Comparison of ENCODE assay signal across 8 cellular contexts in the genomic region with DNA sequence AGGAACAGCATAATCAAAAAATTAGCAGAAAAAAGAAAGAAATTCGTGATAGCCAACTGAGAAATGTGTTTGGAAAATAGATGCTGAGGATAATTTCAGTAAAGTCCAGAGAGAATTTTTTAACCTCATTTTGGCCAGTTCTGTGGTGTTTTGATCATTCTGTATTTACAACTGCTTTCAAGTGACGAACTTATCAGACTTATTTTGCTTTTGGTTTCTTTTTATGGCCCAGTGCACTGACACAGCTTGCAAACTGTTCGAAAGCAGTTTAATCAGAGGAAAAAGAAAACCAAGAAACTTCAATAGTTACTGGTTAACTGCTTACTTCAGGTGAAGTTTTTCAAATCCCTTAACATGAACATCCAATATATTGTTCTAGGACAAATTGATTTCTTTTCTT. TPM values are rescaled to one million over a fixed set of nuclear protein-coding genes. Genes with fewer than 3 reads are reported as not detected.
DNase-seq lines count a peak whose midpoint lies in the region; ATAC-seq, FAIRE-seq and TF ChIP-seq lines count a peak whose summit lies in the region.

No MANE protein-coding gene starts in this region.

- TF ChIP-seq CTCF in left ventricle myocardium inferior (IDR thresholded peaks at IDR 0.05; ENCODE audit: borderline replicate concordance) (no peak), keratinocyte (optimal IDR thresholded peaks at IDR 0.05 in 1 of 3, IDR thresholded peaks at IDR 0.05 in 1 of 3, conservative IDR thresholded peaks at IDR 0.05 in 1 of 3; ENCODE audit: extremely low read depth in 1 of 3, insufficient read depth in 2 of 3, low read length in 3 of 3) (no peak)

- no peaks in the 10 kb centered on the region for H3K27me3 Mint-ChIP-seq in T-helper 17 cell

- dilution Hi-C loops in keratinocyte (cut with MboI; ENCODE audit: extremely low pct_ligation_motif_present, low sequenced_read_pairs): no loop called here

- ATAC-seq in left ventricle myocardium superior (no peak), T-helper 17 cell (peak; percentile 27), HG03354 (IDR thresholded peaks at IDR 0.05; ENCODE audit: poor library complexity, severe bottlenecking, unreplicated experiment) (no peak)

- peak overlapping the region; percentile 96 for H3K27ac Mint-ChIP-seq in T-helper 17 cell

- peak overlapping the region; percentile 99 for H3K27ac ChIP-seq in left ventricle myocardium inferior (replicated peaks)
- peak overlapping the region; percentile 8 for H3K27ac ChIP-seq in keratinocyte (ENCODE audit: control insufficient read depth, insufficient read depth, low read length)
- peak overlapping the region; percentile 11 for H3K27ac ChIP-seq in urinary bladder (ENCODE audit: low read depth)

- H3K9me1 ChIP-seq in keratinocyte (ENCODE audit: control insufficient read depth, extremely low read depth, insufficient read depth, low read length): no peaks in the 10 kb centered on the region

- intact Hi-C loops in left ventricle myocardium inferior (cut with micrococcal nuclease) (no loop called here), left ventricle myocardium superior (cut with micrococcal nuclease) (no loop called here)

- H3K9me3 ChIP-seq in left ventricle myocardium inferior (replicated peaks) (no peaks in the 10 kb centered on the region), T-helper 17 cell (ENCODE audit: control insufficient read depth, low read length, poor library complexity, severe bottlenecking) (no peaks in the 10 kb centered on the region), keratinocyte (ENCODE audit: control insufficient read depth, low read depth, low read length) (no peaks in the 10 kb centered on the region)

- peaks cover 31% of the 10 kb centered on the region for H3K4me1 Mint-ChIP-seq in T-helper 17 cell

- no peak overlapping the region for H2AFZ ChIP-seq in keratinocyte (ENCODE audit: control insufficient read depth, low read length)

- no peak for FAIRE-seq in keratinocyte (lab: Jason Lieb, UNC)

- H3K4me2 ChIP-seq in keratinocyte (ENCODE audit: control insufficient read depth, extremely low read depth, insufficient read depth, low read depth, low read length): peak overlapping the region; percentile 78

- H3K36me3 ChIP-seq in left ventricle myocardium inferior (peaks cover 15% of the 10 kb centered on the region), keratinocyte (ENCODE audit: control insufficient read depth in 2 of 2, extremely low read depth in 1 of 2, insufficient read depth in 2 of 2, low read length in 2 of 2) (peaks cover 7 to 12% of the 10 kb centered on the region in 2 experiments), urinary bladder (ENCODE audit: insufficient read depth) (no peaks in the 10 kb centered on the region)

- H3K9ac ChIP-seq in keratinocyte (ENCODE audit: control insufficient read depth, extremely low read depth, insufficient read depth, low read length): peak overlapping the region; percentile 87

- peaks cover 2% of the 10 kb centered on the region for H4K20me1 ChIP-seq in keratinocyte (ENCODE audit: control insufficient read depth, extremely low read depth, insufficient read depth, low read length)

- WGBS in urinary bladder: 52% methylated on average over 3 of the region's 3 CpGs

- DNase-seq in left ventricle myocardium inferior (no peak), left ventricle myocardium superior (no peak), T-helper 17 cell (no peak), keratinocyte (ENCODE audit: low read depth, low spot score) (no peak), NCI-H748 (lab: John Stamatoyannopoulos, UW; ENCODE audit: unreplicated experiment) (no peak)
- no peak for DNase-seq in stimulated activated CD4-positive, alpha-beta T cell treated with anti-CD3 and anti-CD28 coated beads, Interleukin-1b, Interleukin-23, amount 100 ng/mL, for 48 hours

- no peaks in the 10 kb centered on the region for H3K36me3 Mint-ChIP-seq in T-helper 17 cell (ENCODE audit: low read depth)

- H3K4me3 ChIP-seq in left ventricle myocardium inferior: peak overlapping the region; percentile 100
- peak overlapping the region; percentile 62 to 99 (median 89) for H3K4me3 ChIP-seq in keratinocyte (ENCODE audit: control insufficient read depth in 2 of 3, extremely low read depth in 1 of 3, insufficient read depth in 2 of 3, low read depth in 1 of 3, low read length in 3 of 3)
- peak overlapping the region; percentile 27 for H3K4me3 ChIP-seq in urinary bladder (ENCODE audit: low read depth, low read length)

- peak overlapping the region; percentile 92 for H3K4me3 Mint-ChIP-seq in T-helper 17 cell

- H3K27me3 ChIP-seq in left ventricle myocardium inferior (ENCODE audit: low read depth) (no peaks in the 10 kb centered on the region), keratinocyte (ENCODE audit: control insufficient read depth, extremely low read depth, insufficient read depth, low read length) (no peaks in the 10 kb centered on the region)

- H3K79me2 ChIP-seq in keratinocyte (ENCODE audit: control insufficient read depth, insufficient read depth, low read length): peaks cover 70% of the 10 kb centered on the region

- H3K4me1 ChIP-seq in left ventricle myocardium inferior (peaks cover 76% of the 10 kb centered on the region), keratinocyte (ENCODE audit: control insufficient read depth, extremely low read depth, insufficient read depth, low read length) (peaks cover 7% of the 10 kb centered on the region), urinary bladder (ENCODE audit: insufficient read depth) (no peaks in the 10 kb centered on the region)

RNA-seq across cellular contexts. Expression of gene SDHA, which starts 1.9 kb away (rescaled TPM):
- total RNA-seq in left ventricle myocardium inferior: 757 TPM
- total RNA-seq in left ventricle myocardium superior: 876 TPM
- 100 to 1,000 TPM; 170 to 171 TPM for total RNA-seq in T-helper 17 cell
- polyA plus RNA-seq in keratinocyte: 118 to 179 TPM (median 178 TPM) in 3 replicates
- 79.2 TPM for polyA plus RNA-seq in keratinocyte (2011; ENCODE audit: low read depth)
- polyA plus RNA-seq in keratinocyte (2011; cell fraction: cytosol; rRNA removed): 93.4 and 117 TPM in 2 replicates
- polyA plus RNA-seq in keratinocyte (2011; cell fraction: nucleus; rRNA removed): 213 and 214 TPM in 2 replicates
- polyA plus RNA-seq in keratinocyte (2012; ENCODE audit: low replicate concordance): 133 and 179 TPM in 2 replicates
- polyA minus RNA-seq in keratinocyte: 232 to 318 TPM (median 239 TPM) in 3 replicates
- polyA minus RNA-seq in keratinocyte (2011; cell fraction: cytosol; rRNA and poly(A)+ RNA removed): 144 TPM
- polyA minus RNA-seq in keratinocyte (2011; cell fraction: nucleus; rRNA and poly(A)+ RNA removed): 112 and 144 TPM in 2 replicates
- 58.3 TPM for total RNA-seq in urinary bladder
- 106 TPM for polyA plus RNA-seq in urinary bladder

RNA-seq across cellular contexts. Expression of gene CCDC127, which starts 2.1 kb away (rescaled TPM):
- total RNA-seq in left ventricle myocardium inferior (7.9 TPM), left ventricle myocardium superior (7.7 TPM), T-helper 17 cell (1 to 10 TPM; 1.9 to 2.4 TPM), urinary bladder (5.7 TPM)
- polyA plus RNA-seq in keratinocyte (4.6 to 5.7 TPM (median 4.9 TPM) in 3 replicates), urinary bladder (6.5 TPM)
- polyA plus RNA-seq in keratinocyte (2011; ENCODE audit: low read depth): 5.7 TPM
- 4.1 TPM in 2 replicates for polyA plus RNA-seq in keratinocyte (2011; cell fraction: cytosol; rRNA removed)
- polyA plus RNA-seq in keratinocyte (2011; cell fraction: nucleus; rRNA removed): 10.1 and 11.2 TPM in 2 replicates
- polyA plus RNA-seq in keratinocyte (2012; ENCODE audit: low replicate concordance): 3.9 and 5.3 TPM in 2 replicates
- polyA minus RNA-seq in keratinocyte: 2.8 to 4.7 TPM (median 3.9 TPM) in 3 replicates
- polyA minus RNA-seq in keratinocyte (2011; cell fraction: cytosol; rRNA and poly(A)+ RNA removed): 3.6 TPM
- 4.2 and 6.7 TPM in 2 replicates for polyA minus RNA-seq in keratinocyte (2011; cell fraction: nucleus; rRNA and poly(A)+ RNA removed)

RNA-seq across cellular contexts. Expression of gene LRRC14B, which starts 28.7 kb away (rescaled TPM):
- 93.4 TPM for total RNA-seq in left ventricle myocardium inferior
- 107 TPM for total RNA-seq in left ventricle myocardium superior
- total RNA-seq in T-helper 17 cell: not detected
- polyA plus RNA-seq in keratinocyte: not detected in 3 replicates
- polyA plus RNA-seq in keratinocyte (2011; ENCODE audit: low read depth): not detected
- polyA plus RNA-seq in keratinocyte (2011; cell fraction: cytosol; rRNA removed): not detected in 2 replicates
- polyA plus RNA-seq in keratinocyte (2011; cell fraction: nucleus; rRNA removed): not detected in 2 replicates
- not detected in 2 replicates for polyA plus RNA-seq in keratinocyte (2012; ENCODE audit: low replicate concordance)
- polyA minus RNA-seq in keratinocyte: not detected in 3 replicates
- polyA minus RNA-seq in keratinocyte (2011; cell fraction: cytosol; rRNA and poly(A)+ RNA removed): not detected
- polyA minus RNA-seq in keratinocyte (2011; cell fraction: nucleus; rRNA and poly(A)+ RNA removed): not detected in 2 replicates
- total RNA-seq in urinary bladder: 0.58 TPM
- not detected for polyA plus RNA-seq in urinary bladder

RNA-seq across cellular contexts. Expression of gene PDCD6, which starts 51.4 kb away (rescaled TPM):
- total RNA-seq in left ventricle myocardium inferior (34.2 TPM), left ventricle myocardium superior (33.3 TPM), T-helper 17 cell (10 to 100 TPM; 50.3 to 52.2 TPM), urinary bladder (64.5 TPM)
- polyA plus RNA-seq in keratinocyte (276 to 329 TPM (median 309 TPM) in 3 replicates), urinary bladder (140 TPM)
- 118 TPM for polyA plus RNA-seq in keratinocyte (2011; ENCODE audit: low read depth)
- 264 and 313 TPM in 2 replicates for polyA plus RNA-seq in keratinocyte (2011; cell fraction: cytosol; rRNA removed)
- polyA plus RNA-seq in keratinocyte (2011; cell fraction: nucleus; rRNA removed): 201 and 202 TPM in 2 replicates
- polyA plus RNA-seq in keratinocyte (2012; ENCODE audit: low replicate concordance): 192 and 230 TPM in 2 replicates
- 225 to 246 TPM (median 233 TPM) in 3 replicates for polyA minus RNA-seq in keratinocyte
- 130 TPM for polyA minus RNA-seq in keratinocyte (2011; cell fraction: cytosol; rRNA and poly(A)+ RNA removed)
- 51.4 and 70.7 TPM in 2 replicates for polyA minus RNA-seq in keratinocyte (2011; cell fraction: nucleus; rRNA and poly(A)+ RNA removed)

Comparison
In these comparisons a context has a peak if more than half of its experiments do, and no peak if none do; other contexts are left out.
1. H3K27ac ChIP-seq: peak in every context shown above with its lines; median percentile 99 in left ventricle myocardium inferior; 11 in urinary bladder; 8 in keratinocyte.
2. H3K4me3 ChIP-seq: peak in every context shown above with its lines; median percentile 100 in left ventricle myocardium inferior; 89 in keratinocyte; 27 in urinary bladder.
3. RNA of gene LRRC14B, which starts 28.7 kb away (total RNA-seq): 107 TPM in left ventricle myocardium superior (single experiment) and 93.4 TPM in left ventricle myocardium inferior (single experiment); 0.58 TPM in urinary bladder (single experiment) and not detected in T-helper 17 cell; every median in the first group is over 10 times any median in the second.